8 cellular contexts compared by ENCODE assay signal in genomic region chr14:104932676-104933631, GRCh38. TPM values are rescaled to one million over a fixed set of nuclear protein-coding genes. Genes with fewer than 3 reads are reported as not detected.
DNase-seq lines count a peak whose midpoint lies in the region; ATAC-seq, FAIRE-seq and TF ChIP-seq lines count a peak whose summit lies in the region.

No MANE protein-coding gene starts in this region.

- H3K4me1 ChIP-seq in endothelial cell of umbilical vein (ENCODE audit: control insufficient read depth, extremely low read depth, insufficient read depth, low read length): peaks cover 6% of the 10 kb centered on the region

- no peaks in the 10 kb centered on the region for H4K20me1 ChIP-seq in endothelial cell of umbilical vein (replicated peaks; ENCODE audit: control insufficient read depth, extremely low read depth, insufficient read depth, low read length)

- H3K9ac ChIP-seq in endothelial cell of umbilical vein (replicated peaks; ENCODE audit: extremely low read depth, insufficient read depth, low read length): no peak overlapping the region

- CTCF ChIA-PET in endothelial cell of umbilical vein (lab: Charles Lee): interaction anchor here (0.6 to 4.4 kb wide), 15 partner anchors 8 to 548 kb away, joined by 3 to 39 read pairs (median 3); partner anchors contain the start of gene PLD4

- H3K4me2 ChIP-seq in endothelial cell of umbilical vein (ENCODE audit: insufficient read depth, low read length): peak overlapping the region; percentile 48

- dilution Hi-C loops in endothelial cell of umbilical vein (cut with MboI; ENCODE audit: extremely low pct_ligation_motif_present, low sequenced_read_pairs): loop anchor here (10.0 kb wide), 1 partner anchor 142 kb away; no protein-coding TSS in a partner anchor

- BruUV-seq in endothelial cell of umbilical vein (replicated peaks; lab: Mats Ljungman, UMichigan): no TSS peak

- FAIRE-seq in endothelial cell of umbilical vein (lab: Jason Lieb, UNC): peak; percentile 72

- no peaks in the 10 kb centered on the region for H3K36me3 ChIP-seq in endothelial cell of umbilical vein (ENCODE audit: control insufficient read depth in 2 of 2, extremely low read depth in 1 of 2, insufficient read depth in 2 of 2, low read length in 2 of 2)

- no peaks in the 10 kb centered on the region for H3K9me3 ChIP-seq in endothelial cell of umbilical vein (replicated peaks; ENCODE audit: control insufficient read depth, insufficient read depth, low read length)

- peak overlapping the region in 2 of 3 experiments; percentile 48 to 49 for H3K4me3 ChIP-seq in endothelial cell of umbilical vein (replicated peaks in 1 of 3; ENCODE audit: insufficient read depth in 1 of 3, low read depth in 1 of 3, low read length in 3 of 3)

- peak; percentile 42 to 83 for TF ChIP-seq CTCF in endothelial cell of umbilical vein (IDR thresholded peaks at IDR 0.05; ENCODE audit: extremely low read depth in 1 of 2, insufficient read depth in 1 of 2, low read depth in 1 of 2, low read length in 2 of 2)

- intact Hi-C loops in endothelial cell of umbilical vein (cut with micrococcal nuclease): loop anchor here (1.0 kb wide), 4 partner anchors 37 to 153 kb away; partner anchors contain the start of gene CDCA4

- H2AFZ ChIP-seq in endothelial cell of umbilical vein (ENCODE audit: low read depth, low read length): peak overlapping the region; percentile 85

- ATAC-seq in HG03442 (IDR thresholded peaks at IDR 0.05; ENCODE audit: unreplicated experiment) (peak; percentile 60), GM18870 (IDR thresholded peaks at IDR 0.05; ENCODE audit: unreplicated experiment) (no peak)

- POLR2A ChIA-PET in endothelial cell of umbilical vein (lab: Charles Lee): no interaction called here

- no peak for TF ChIP-seq POLR2A in endothelial cell of umbilical vein (IDR thresholded peaks at IDR 0.05; ENCODE audit: low read depth, low read length)

- H3K79me2 ChIP-seq in endothelial cell of umbilical vein (ENCODE audit: control insufficient read depth, insufficient read depth, low read length): no peaks in the 10 kb centered on the region

- DNase-seq in ELR (ENCODE audit: low read depth): peak; percentile 92
- peak; percentile 62 for DNase-seq in NOMO-1 treated with DMSO at 0.1 percent for 48 hours (lab: John Stamatoyannopoulos, UW; ENCODE audit: unreplicated experiment)
- DNase-seq in activated CD8-positive, alpha-beta memory T cell treated with anti-CD3 and anti-CD28 coated beads, Interleukin-2, amount 50 U/mL, for 1 hour (ENCODE audit: extremely low read depth): peak; percentile 39
- peak; percentile 60 for DNase-seq in endothelial cell of umbilical vein (ENCODE audit: low read depth, low spot score)
- DNase-seq in midbrain (lab: John Stamatoyannopoulos, UW): peak; percentile 57
- DNase-seq in stimulated activated CD8-positive, alpha-beta memory T cell treated with anti-CD3 and anti-CD28 coated beads, Interleukin-15, amount 100 ng/mL, for 48 hours (ENCODE audit: low read depth in 2 of 2): peak; percentile 75

- H3K27ac ChIP-seq in endothelial cell of umbilical vein (ENCODE audit: insufficient read depth, low read depth, low read length): no peak overlapping the region

- no peaks in the 10 kb centered on the region for H3K9me1 ChIP-seq in endothelial cell of umbilical vein (replicated peaks; ENCODE audit: control insufficient read depth, extremely low read depth, insufficient read depth, low read length)

- peaks cover 3 to 11% of the 10 kb centered on the region in 2 experiments for H3K27me3 ChIP-seq in endothelial cell of umbilical vein (ENCODE audit: control insufficient read depth in 2 of 2, insufficient read depth in 2 of 2, low read length in 2 of 2)

TF ChIP-seq in endothelial cell of umbilical vein, 7 proteins besides CTCF, POLR2A, EP300 and RAD21:
- TF ChIP-seq GATA2 (IDR thresholded peaks at IDR 0.05; ENCODE audit: insufficient read depth, insufficient read length, low read depth, low read length) (no peak), POLR2AphosphoS5 (IDR thresholded peaks at IDR 0.05; ENCODE audit: insufficient read depth, low read depth, low read length) (peak; percentile 34)

RNA-seq across cellular contexts. Expression of gene PLD4, which starts 8.3 kb away (rescaled TPM):
- 0.05 and 0.11 TPM in 2 replicates for total RNA-seq in endothelial cell of umbilical vein
- 0.01 and 0.03 TPM in 2 replicates for polyA plus RNA-seq in endothelial cell of umbilical vein
- 0.01 TPM in 1 of 2 replicates, not detected in the other for polyA plus RNA-seq in endothelial cell of umbilical vein (2011; cell fraction: cytosol; rRNA removed)
- polyA plus RNA-seq in endothelial cell of umbilical vein (2011; cell fraction: nucleus; rRNA removed): 0.11 and 0.18 TPM in 2 replicates
- polyA plus RNA-seq in endothelial cell of umbilical vein (2012): not detected in 2 replicates
- 0.11 and 0.15 TPM in 2 replicates for polyA minus RNA-seq in endothelial cell of umbilical vein
- not detected for polyA minus RNA-seq in endothelial cell of umbilical vein (2011; cell fraction: cytosol; rRNA and poly(A)+ RNA removed)
- polyA minus RNA-seq in endothelial cell of umbilical vein (2011; cell fraction: nucleus; rRNA and poly(A)+ RNA removed): 0.14 TPM in 1 of 2 replicates, not detected in the other

RNA-seq across cellular contexts. Expression of gene AHNAK2, which starts 45.2 kb away (rescaled TPM):
- 68.7 and 81.9 TPM in 2 replicates for total RNA-seq in endothelial cell of umbilical vein
- polyA plus RNA-seq in endothelial cell of umbilical vein: 16.6 and 17.7 TPM in 2 replicates
- polyA plus RNA-seq in endothelial cell of umbilical vein (2011; cell fraction: cytosol; rRNA removed): 20.2 and 20.8 TPM in 2 replicates
- polyA plus RNA-seq in endothelial cell of umbilical vein (2011; cell fraction: nucleus; rRNA removed): 86.6 and 90.9 TPM in 2 replicates
- 76.1 and 85.2 TPM in 2 replicates for polyA plus RNA-seq in endothelial cell of umbilical vein (2012)
- polyA minus RNA-seq in endothelial cell of umbilical vein: 72.8 and 76.9 TPM in 2 replicates
- 25.0 TPM for polyA minus RNA-seq in endothelial cell of umbilical vein (2011; cell fraction: cytosol; rRNA and poly(A)+ RNA removed)
- polyA minus RNA-seq in endothelial cell of umbilical vein (2011; cell fraction: nucleus; rRNA and poly(A)+ RNA removed): 87.1 and 88.1 TPM in 2 replicates

RNA-seq across cellular contexts. Expression of gene CLBA1, which starts 52.6 kb away (rescaled TPM):
- total RNA-seq in endothelial cell of umbilical vein: 5.3 and 5.6 TPM in 2 replicates
- polyA plus RNA-seq in endothelial cell of umbilical vein: 4.9 and 5.2 TPM in 2 replicates
- polyA plus RNA-seq in endothelial cell of umbilical vein (2011; cell fraction: cytosol; rRNA removed): 4.7 and 5.5 TPM in 2 replicates
- 8.2 and 8.8 TPM in 2 replicates for polyA plus RNA-seq in endothelial cell of umbilical vein (2011; cell fraction: nucleus; rRNA removed)
- polyA plus RNA-seq in endothelial cell of umbilical vein (2012): 3.3 and 4.7 TPM in 2 replicates
- 2.5 and 3.0 TPM in 2 replicates for polyA minus RNA-seq in endothelial cell of umbilical vein
- 5.3 TPM for polyA minus RNA-seq in endothelial cell of umbilical vein (2011; cell fraction: cytosol; rRNA and poly(A)+ RNA removed)
- polyA minus RNA-seq in endothelial cell of umbilical vein (2011; cell fraction: nucleus; rRNA and poly(A)+ RNA removed): 2.5 and 3.0 TPM in 2 replicates

Comparison
In these comparisons a context has a peak if more than half of its experiments do, and no peak if none do; other contexts are left out.
1. DNase-seq: peak in every context shown above with its lines; median percentile 92 in ELR; 75 in stimulated activated CD8-positive, alpha-beta memory T cell treated with anti-CD3 and anti-CD28 coated beads, Interleukin-15, amount 100 ng/mL, for 48 hours; 62 in NOMO-1 treated with DMSO at 0.1 percent for 48 hours; 60 in endothelial cell of umbilical vein; 57 in midbrain; 39 in activated CD8-positive, alpha-beta memory T cell treated with anti-CD3 and anti-CD28 coated beads, Interleukin-2, amount 50 U/mL, for 1 hour.